In the genomic region with DNA sequence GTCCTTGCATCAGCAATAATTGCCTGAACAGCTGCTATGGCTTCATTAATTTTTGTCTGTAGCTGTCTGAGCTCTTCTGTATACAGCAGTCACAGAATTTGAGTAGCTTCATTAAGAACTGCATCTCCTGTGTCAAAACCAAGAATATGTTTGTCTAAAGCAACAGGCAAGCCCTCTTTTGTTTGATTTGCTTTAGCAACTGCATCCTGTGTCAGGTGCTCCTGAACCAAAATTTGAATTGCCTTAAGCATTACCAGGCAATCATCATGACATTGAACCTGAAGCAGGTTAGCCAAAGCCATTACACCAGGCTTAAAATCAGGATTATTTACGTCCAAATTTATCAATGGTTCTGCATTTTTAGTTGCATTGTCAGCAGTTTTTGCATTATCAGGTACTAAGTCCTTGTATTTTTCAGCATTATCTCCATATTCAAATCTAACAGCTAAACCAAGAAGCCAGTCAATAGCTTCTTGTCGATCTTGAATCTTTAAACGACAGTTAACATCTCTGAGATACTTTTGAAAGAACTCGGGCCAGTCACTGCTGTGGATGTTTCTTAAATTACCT, we compare ENCODE assay signal across 26 cellular contexts.
"Had no signal": no experiment of that assay in that cellular context is flagged by ENCODE, and none has a peak within 500 bp of the region (broad histone marks: within the 10 kb centered on the region; RNA-seq: fewer than 3 reads in every experiment).

No MANE protein-coding gene starts in this region.

- DNase-seq: effector CD8-positive, alpha-beta T cell; endodermal cell; foreskin fibroblast; gastrocnemius medialis; head of caudate nucleus; natural killer cell; occipital lobe; stimulated activated CD4-positive, alpha-beta T cell treated with anti-CD3 and anti-CD28 coated beads, Interleukin-12 subunit alpha, Interleukin-12 subunit beta, amount 100 ng/mL, for 4 hours; stimulated activated CD4-positive, alpha-beta T cell treated with anti-CD3 and anti-CD28 coated beads, Interleukin-1b, Interleukin-23, amount 100 ng/mL, for 48 hours; stimulated activated CD4-positive, alpha-beta T cell treated with anti-CD3 and anti-CD28 coated beads, Interleukin-4, amount 100 ng/mL, for 1 hour; stimulated activated CD8-positive, alpha-beta memory T cell treated with anti-CD3 and anti-CD28 coated beads, Interleukin-4, amount 100 ng/mL, for 48 hours; stimulated activated naive CD4-positive, alpha-beta T cell; stimulated activated naive CD8-positive, alpha-beta T cell treated with anti-CD3 and anti-CD28 coated beads, Interleukin-15, amount 100 ng/mL, for 72 hours; thyroid gland; trophoblast cell had no signal

- H2AFZ ChIP-seq: parathyroid adenoma had no signal

- H3K4me3 Mint-ChIP-seq: dendritic cell treated with granulocyte-macrophage colony-stimulating factor and Interleukin-4, amounts not matched to agents 40 ng/mL and 50 ng/mL, for 4 days; endodermal cell; memory B cell; natural killer cell; stimulated activated naive CD8-positive, alpha-beta T cell treated with anti-CD3 and anti-CD28 coated beads, Interleukin-15, amount 100 ng/mL, for 72 hours had no signal

- H3K9me3 Mint-ChIP-seq: dendritic cell treated with granulocyte-macrophage colony-stimulating factor and Interleukin-4, amounts not matched to agents 40 ng/mL and 50 ng/mL, for 4 days; endodermal cell; memory B cell; natural killer cell; stimulated activated naive CD8-positive, alpha-beta T cell treated with anti-CD3 and anti-CD28 coated beads, Interleukin-15, amount 100 ng/mL, for 72 hours had no signal

- H3K27me3 Mint-ChIP-seq: dendritic cell treated with granulocyte-macrophage colony-stimulating factor and Interleukin-4, amounts not matched to agents 40 ng/mL and 50 ng/mL, for 4 days; progenitor cell of endocrine pancreas had no signal

- H3K27ac ChIP-seq: epithelial cell of prostate, gastrocnemius medialis, parathyroid adenoma, thyroid gland, vagina had no signal

- FAIRE-seq: keratinocyte had no signal

- H3K79me2 ChIP-seq: parathyroid adenoma had no signal

- H3K27me3 ChIP-seq: gastrocnemius medialis, thyroid gland, vagina had no signal

- H3K4me2 ChIP-seq: smooth muscle cell had no signal

- H3K36me3 ChIP-seq: gastrocnemius medialis, thyroid gland, vagina had no signal

- H3K4me1 Mint-ChIP-seq: memory B cell; natural killer cell; stimulated activated naive CD8-positive, alpha-beta T cell treated with anti-CD3 and anti-CD28 coated beads, Interleukin-15, amount 100 ng/mL, for 72 hours had no signal

- H3K9me3 ChIP-seq: gastrocnemius medialis, thyroid gland, vagina had no signal

- H3K27ac Mint-ChIP-seq: dendritic cell treated with granulocyte-macrophage colony-stimulating factor and Interleukin-4, amounts not matched to agents 40 ng/mL and 50 ng/mL, for 4 days; endodermal cell; memory B cell; natural killer cell; progenitor cell of endocrine pancreas; stimulated activated naive CD8-positive, alpha-beta T cell treated with anti-CD3 and anti-CD28 coated beads, Interleukin-15, amount 100 ng/mL, for 72 hours had no signal

- ATAC-seq: esophagus mucosa; gastrocnemius medialis; natural killer cell; sciatic nerve; stimulated activated naive CD8-positive, alpha-beta T cell treated with anti-CD3 and anti-CD28 coated beads, Interleukin-15, amount 100 ng/mL, for 72 hours had no signal

- H3K36me3 Mint-ChIP-seq: memory B cell, natural killer cell had no signal

- H3K4me1 ChIP-seq: gastrocnemius medialis had no signal

- H3K9ac ChIP-seq: parathyroid adenoma had no signal

- H3K4me3 ChIP-seq: gastrocnemius medialis, lung, smooth muscle cell, thyroid gland, vagina had no signal
